8 cellular contexts compared by ENCODE assay signal in genomic region chr5:40755093-40755406, GRCh38. TPM values are rescaled to one million over a fixed set of nuclear protein-coding genes. Genes with fewer than 3 reads are reported as not detected.
DNase-seq lines count a peak whose midpoint lies in the region; ATAC-seq, FAIRE-seq and TF ChIP-seq lines count a peak whose summit lies in the region.

No MANE protein-coding gene starts in this region.

- H2AFZ ChIP-seq in H1 (ENCODE audit: low read length) (peak overlapping the region; percentile 96), mesenchymal stem cell (ENCODE audit: low read depth, low read length) (peak overlapping the region; percentile 66)

- H3K36me3 Mint-ChIP-seq in CD8-positive, alpha-beta T cell, result peaks cover 17% of the 10 kb centered on the region

- TF ChIP-seq RAD21 in H1 (IDR thresholded peaks at IDR 0.05 in 1 of 2, conservative IDR thresholded peaks at IDR 0.05 in 1 of 2; ENCODE audit: low read depth in 2 of 2, low read length in 2 of 2), result peak; percentile 53 to 63

- H3K36me3 ChIP-seq in CD8-positive, alpha-beta T cell (ENCODE audit: insufficient read depth, low read length), result no peaks in the 10 kb centered on the region
- H3K36me3 ChIP-seq in H1 (ENCODE audit: control insufficient read depth in 2 of 4, insufficient read depth in 4 of 4, low read length in 3 of 4) (no peaks in the 10 kb centered on the region; a peak in 1 of 8 replicates), mesenchymal stem cell (ENCODE audit: control insufficient read depth in 1 of 2, insufficient read depth in 2 of 2, low read depth in 1 of 2, low read length in 2 of 2) (peaks cover 7 to 25% of the 10 kb centered on the region in 2 experiments)

- TF ChIP-seq CTCF in CD8-positive, alpha-beta T cell (IDR thresholded peaks at IDR 0.05), result peak; percentile 37
- TF ChIP-seq CTCF in H1 (IDR thresholded peaks at IDR 0.05; ENCODE audit: control extremely low read depth in 1 of 3, insufficient read depth in 1 of 3, low read depth in 1 of 3, low read length in 3 of 3), result peak; percentile 35 to 66 (median 64)

- H3K9ac ChIP-seq in H1 (replicated peaks in 1 of 4; ENCODE audit: extremely low read depth in 1 of 4, low read depth in 3 of 4, low read length in 3 of 4) (peak overlapping the region; percentile 54 to 72 (median 64)), mesenchymal stem cell (ENCODE audit: low read length) (peak overlapping the region; percentile 99)

- peaks cover 0 to 16% of the 10 kb centered on the region in 2 experiments; a peak in 2 of 4 replicates for H3K79me2 ChIP-seq in H1 (ENCODE audit: control insufficient read depth in 1 of 2, insufficient read depth in 2 of 2, low read length in 2 of 2)

- H3K4ac ChIP-seq in H1 (replicated peaks; ENCODE audit: insufficient read length, low read depth, low read length), result no peak overlapping the region
- H3K4ac ChIP-seq in mesenchymal stem cell (ENCODE audit: low read depth in 1 of 2, low read length in 2 of 2), result peak overlapping the region in 1 of 2 experiments; percentile 65

- no peaks in the 10 kb centered on the region for H3K9me3 Mint-ChIP-seq in CD8-positive, alpha-beta T cell

- peak; percentile 42 to 69 (median 63) for DNase-seq in CD8-positive, alpha-beta T cell
- DNase-seq in NCI-H748 (lab: John Stamatoyannopoulos, UW; ENCODE audit: unreplicated experiment) (peak; percentile 90), H1 (ENCODE audit: low read depth in 1 of 2, low spot score in 2 of 2) (no peak), mesenchymal stem cell (peak; percentile 88)
- peak; percentile 66 to 75 for DNase-seq in activated CD4-positive, alpha-beta T cell treated with anti-CD3 and anti-CD28 coated beads, Interleukin-2, amount 50 U/mL, for 48 hours
- DNase-seq in stimulated activated CD8-positive, alpha-beta memory T cell treated with anti-CD3 and anti-CD28 coated beads, Interleukin-15, amount 100 ng/mL, for 1 hour (ENCODE audit: low read depth), result peak; percentile 27

- H3K9me3 ChIP-seq in CD8-positive, alpha-beta T cell (ENCODE audit: low read length), result no peaks in the 10 kb centered on the region
- H3K9me3 ChIP-seq in H1 (ENCODE audit: insufficient read depth in 2 of 2, low read depth in 1 of 2, low read length in 1 of 2) (no peaks in the 10 kb centered on the region), mesenchymal stem cell (ENCODE audit: control insufficient read depth, low read length) (no peaks in the 10 kb centered on the region)

- H2BK5ac ChIP-seq in H1 (ENCODE audit: low read depth, low read length) (no peak overlapping the region), mesenchymal stem cell (ENCODE audit: low read depth, low read length, poor library complexity, severe bottlenecking) (peak overlapping the region; percentile 35)

- CTCF ChIA-PET in CD8-positive, alpha-beta T cell (lab: Charles Lee), result interaction anchor here (0.9 to 2.1 kb wide), 3 partner anchors 22 to 81 kb away, joined by 3 to 7 read pairs (median 3); no protein-coding TSS in a partner anchor
- CTCF ChIA-PET in H1 (lab: Charles Lee; ENCODE audit: partially characterized antibody), result interaction anchor here (1.0 to 1.3 kb wide), 2 partner anchors 19 to 78 kb away, joined by 3 to 4 read pairs; no protein-coding TSS in a partner anchor

- H3K4me1 ChIP-seq in CD8-positive, alpha-beta T cell (ENCODE audit: insufficient read depth, low read length), result peaks cover 18% of the 10 kb centered on the region
- H3K4me1 ChIP-seq in H1 (replicated peaks in 1 of 4; ENCODE audit: control insufficient read depth in 3 of 4, insufficient read depth in 4 of 4, low read length in 3 of 4) (no peaks in the 10 kb centered on the region), mesenchymal stem cell (ENCODE audit: control insufficient read depth, insufficient read depth, low read depth, low read length) (no peaks in the 10 kb centered on the region)

- 1% methylated on average over 11 of the region's 11 CpGs; no CpG with 5 or more reads in 1 of the 2 experiments for WGBS in H1 (ENCODE audit: extremely low coverage in 1 of 2, insufficient coverage in 1 of 2, insufficient read length in 1 of 2, insufficient replicate concordance in 2 of 2, low coverage in 1 of 2, low lambda C conversion rate in 2 of 2, missing lambda C conversion rate in 1 of 2), 2 experiments
- WGBS in mesenchymal stem cell, result 0% methylated on average over 4 of the region's 11 CpGs

- H3K56ac ChIP-seq in H1 (replicated peaks; ENCODE audit: insufficient read length, low read depth, low read length), result no peak overlapping the region

- FAIRE-seq in H1 (lab: Jason Lieb, UNC), result peak; percentile 84

- peaks cover 28% of the 10 kb centered on the region for H3K4me1 Mint-ChIP-seq in CD8-positive, alpha-beta T cell (ENCODE audit: low read depth)

- no peak for TF ChIP-seq EP300 in H1 (IDR thresholded peaks at IDR 0.05; ENCODE audit: borderline replicate concordance in 1 of 2, low read depth in 2 of 2, low read length in 2 of 2)

- H3K4me3 Mint-ChIP-seq in CD8-positive, alpha-beta T cell, result no peak overlapping the region

- H3K14ac ChIP-seq in H1 (ENCODE audit: insufficient read length) (no peak overlapping the region), mesenchymal stem cell (ENCODE audit: low read length in 2 of 2) (no peak overlapping the region)

- 0 out of 3 replicates have a peak, but pooled peaks of 1 of the 2 experiments have one; percentile 26 for TF ChIP-seq POLR2A in H1 (IDR thresholded peaks at IDR 0.05; ENCODE audit: control extremely low read depth in 1 of 2, low read depth in 2 of 2, low read length in 2 of 2)

- no peaks in the 10 kb centered on the region for H3K27me3 ChIP-seq in CD8-positive, alpha-beta T cell (ENCODE audit: insufficient read depth, low read length)
- H3K27me3 ChIP-seq in H1 (replicated peaks in 1 of 4; ENCODE audit: control insufficient read depth in 3 of 4, extremely low read depth in 1 of 4, insufficient read depth in 3 of 4, low read length in 3 of 4) (peaks cover 0 to 3% (median 0%) of the 10 kb centered on the region in 4 experiments; a peak in 1 of 7 replicates), mesenchymal stem cell (ENCODE audit: control insufficient read depth in 1 of 2, insufficient read depth in 1 of 2, low read length in 2 of 2) (no peaks in the 10 kb centered on the region)

- H2AK5ac ChIP-seq in H1 (ENCODE audit: low read depth, low read length), result no peak overlapping the region
- no peak overlapping the region for H2AK5ac ChIP-seq in mesenchymal stem cell (ENCODE audit: low read length, severe bottlenecking)

- H3K18ac ChIP-seq in H1 (ENCODE audit: extremely low read depth, low read length) (0 out of 2 replicates have a peak overlapping the region, but pooled peaks have one; percentile 1), mesenchymal stem cell (ENCODE audit: low read depth in 1 of 2, low read length in 2 of 2) (peak overlapping the region; percentile 71 to 89)

- no peak overlapping the region for H2BK12ac ChIP-seq in H1 (ENCODE audit: low read depth, low read length)
- no peak overlapping the region for H2BK12ac ChIP-seq in mesenchymal stem cell (ENCODE audit: low read length in 2 of 2)

- peak; percentile 65 for ATAC-seq in CD8-positive, alpha-beta T cell
- peak; percentile 73 for ATAC-seq in GM19397 (IDR thresholded peaks at IDR 0.05; ENCODE audit: unreplicated experiment)
- peak; percentile 68 for ATAC-seq in HG03558 (IDR thresholded peaks at IDR 0.05; ENCODE audit: extremely low read depth, unreplicated experiment)

- H3K4me2 ChIP-seq in H1 (ENCODE audit: insufficient read depth in 1 of 2, low read depth in 2 of 2, low read length in 2 of 2) (peak overlapping the region; percentile 65 to 73), mesenchymal stem cell (ENCODE audit: low read length, poor library complexity, severe bottlenecking) (peak overlapping the region; percentile 86)

- peak overlapping the region; percentile 79 for H3K27ac ChIP-seq in CD8-positive, alpha-beta T cell (ENCODE audit: low read depth, low read length)
- H3K27ac ChIP-seq in H1 (ENCODE audit: low read depth, low read length) (no peak overlapping the region), mesenchymal stem cell (ENCODE audit: low read length, poor library complexity, severe bottlenecking) (peak overlapping the region; percentile 78)

- no peak overlapping the region for H2BK20ac ChIP-seq in H1 (ENCODE audit: low read length)

- no peak overlapping the region for H4K5ac ChIP-seq in H1 (ENCODE audit: insufficient read length, low read depth, low read length)

- no peak overlapping the region for H3K23ac ChIP-seq in H1 (ENCODE audit: insufficient read length)
- no peak overlapping the region for H3K23ac ChIP-seq in mesenchymal stem cell (ENCODE audit: low read length in 2 of 2)

- H4K91ac ChIP-seq in H1 (replicated peaks; ENCODE audit: insufficient read length, low read length) (no peak overlapping the region), mesenchymal stem cell (ENCODE audit: low read length) (no peak overlapping the region)

- H2BK15ac ChIP-seq in H1 (ENCODE audit: low read length) (no peak overlapping the region), mesenchymal stem cell (ENCODE audit: low read depth, poor library complexity, severe bottlenecking) (no peak overlapping the region)

- H4K20me1 ChIP-seq in H1 (replicated peaks in 1 of 2; ENCODE audit: control insufficient read depth in 1 of 2, insufficient read depth in 2 of 2, low read length in 2 of 2), result no peaks in the 10 kb centered on the region

- H3K23me2 ChIP-seq in H1 (ENCODE audit: low read depth, low read length), result no peaks in the 10 kb centered on the region; the same call in 1 of the 2 replicates

- H3K27ac Mint-ChIP-seq in CD8-positive, alpha-beta T cell, result no peak overlapping the region

- peak overlapping the region; percentile 93 for H3K4me3 ChIP-seq in CD8-positive, alpha-beta T cell (ENCODE audit: low read depth, low read length)
- H3K4me3 ChIP-seq in H1 (ENCODE audit: extremely low read depth in 1 of 4, insufficient read depth in 2 of 4, low read depth in 3 of 4, low read length in 4 of 4) (peak overlapping the region; percentile 74 to 96 (median 88)), mesenchymal stem cell (ENCODE audit: insufficient read depth in 1 of 2, low read depth in 1 of 2, low read length in 2 of 2) (peak overlapping the region; percentile 92 to 97)

- intact Hi-C loops in CD8-positive, alpha-beta T cell (cut with DNase I, micrococcal nuclease), result loop anchor here (1.0 to 10.0 kb wide), 7 partner anchors 43 to 1680 kb away; partner anchors contain the start of genes PRKAA1 (in 1 of the 2), RICTOR (in 1 of the 2) and RPL37 (in 1 of the 2)

- POLR2A ChIA-PET in CD8-positive, alpha-beta T cell (lab: Charles Lee), result interaction anchor here (1.7 kb wide), 2 partner anchors 43 to 78 kb away, joined by 3 to 7 read pairs; partner anchors contain the start of gene PRKAA1
- POLR2A ChIA-PET in H1 (lab: Charles Lee; ENCODE audit: partially characterized antibody), result interaction anchor here (1.0 to 1.2 kb wide), 2 partner anchors 70 to 77 kb away, joined by 3 read pairs; no protein-coding TSS in a partner anchor

- H4K8ac ChIP-seq in H1 (ENCODE audit: extremely low read depth, insufficient read depth, low read length) (no peak overlapping the region), mesenchymal stem cell (ENCODE audit: low read length) (no peak overlapping the region)

- H3K27me3 Mint-ChIP-seq in CD8-positive, alpha-beta T cell (ENCODE audit: low read depth), result no peaks in the 10 kb centered on the region

- no peak overlapping the region for H2BK120ac ChIP-seq in H1 (replicated peaks; ENCODE audit: low read depth, low read length)
- peak overlapping the region; percentile 68 for H2BK120ac ChIP-seq in mesenchymal stem cell (ENCODE audit: low read depth, low read length)

- H3K79me1 ChIP-seq in H1 (ENCODE audit: low read depth, low read length), result no peaks in the 10 kb centered on the region; the same call in 1 of the 2 replicates
- peaks cover 8% of the 10 kb centered on the region for H3K79me1 ChIP-seq in mesenchymal stem cell (replicated peaks; ENCODE audit: low read length, poor library complexity, severe bottlenecking)

RNA-seq across cellular contexts. Expression of gene TTC33, which starts 0.7 kb away (rescaled TPM):
- total RNA-seq in CD8-positive, alpha-beta T cell, result 1 to 10 TPM; 6.7 to 7.1 TPM
- total RNA-seq in H1 (2021; fragmentation: NEBNext Ultra II Directional; extraction: Animal tissue kit (Norgen Biotek cat#: 25700)), result 12.0 and 12.6 TPM in 2 replicates
- polyA plus RNA-seq in H1 (2011; rRNA removed), result 0.55 and 1.2 TPM in 2 replicates
- 2.1 TPM for polyA plus RNA-seq in H1 (2011; cell fraction: cytosol; rRNA removed)
- 0.71 TPM for polyA plus RNA-seq in H1 (2011; cell fraction: nucleus; rRNA removed)
- polyA plus RNA-seq in H1 (2012, experiment 1 of 2), result 5.6 to 10.4 TPM (median 7.0 TPM) in 4 replicates
- 0.84 TPM for polyA plus RNA-seq in H1 (2012, experiment 2 of 2)
- polyA plus RNA-seq in H1 (2013, experiment 1 of 2), result 4.3 TPM
- 4.6 TPM for polyA plus RNA-seq in H1 (2013, experiment 2 of 2)
- polyA minus RNA-seq in H1 (2011; rRNA and poly(A)+ RNA removed), result 3.5 and 4.8 TPM in 2 replicates
- polyA minus RNA-seq in H1 (2011; cell fraction: cytosol; rRNA and poly(A)+ RNA removed), result 2.6 TPM
- polyA minus RNA-seq in H1 (2011; cell fraction: nucleus; rRNA and poly(A)+ RNA removed), result 3.8 TPM
- polyA plus RNA-seq in mesenchymal stem cell (2013, experiment 1 of 2), result 6.4 TPM
- 6.5 TPM for polyA plus RNA-seq in mesenchymal stem cell (2013, experiment 2 of 2)

RNA-seq across cellular contexts. Expression of gene PRKAA1, which starts 43.1 kb away (rescaled TPM):
- 100 to 1,000 TPM; 113 to 114 TPM for total RNA-seq in CD8-positive, alpha-beta T cell
- 30.3 and 33.1 TPM in 2 replicates for total RNA-seq in H1 (2021; fragmentation: NEBNext Ultra II Directional; extraction: Animal tissue kit (Norgen Biotek cat#: 25700))
- polyA plus RNA-seq in H1 (2011; rRNA removed), result 9.2 and 10.4 TPM in 2 replicates
- polyA plus RNA-seq in H1 (2011; cell fraction: cytosol; rRNA removed), result 12.6 TPM
- polyA plus RNA-seq in H1 (2011; cell fraction: nucleus; rRNA removed), result 12.5 TPM
- polyA plus RNA-seq in H1 (2012, experiment 1 of 2), result 16.8 to 32.6 TPM (median 21.3 TPM) in 4 replicates
- 1.9 TPM for polyA plus RNA-seq in H1 (2012, experiment 2 of 2)
- 24.1 TPM for polyA plus RNA-seq in H1 (2013, experiment 1 of 2)
- 24.0 TPM for polyA plus RNA-seq in H1 (2013, experiment 2 of 2)
- polyA minus RNA-seq in H1 (2011; rRNA and poly(A)+ RNA removed), result 13.5 and 24.9 TPM in 2 replicates
- 16.7 TPM for polyA minus RNA-seq in H1 (2011; cell fraction: cytosol; rRNA and poly(A)+ RNA removed)
- polyA minus RNA-seq in H1 (2011; cell fraction: nucleus; rRNA and poly(A)+ RNA removed), result 29.1 TPM
- 64.0 TPM for polyA plus RNA-seq in mesenchymal stem cell (2013, experiment 1 of 2)
- polyA plus RNA-seq in mesenchymal stem cell (2013, experiment 2 of 2), result 64.5 TPM

Comparison
In these comparisons a context has a peak if more than half of its experiments do, and no peak if none do; other contexts are left out.
1. DNase-seq: peak in CD8-positive, alpha-beta T cell (7 of 7), NCI-H748 (single experiment), activated CD4-positive, alpha-beta T cell treated with anti-CD3 and anti-CD28 coated beads, Interleukin-2, amount 50 U/mL, for 48 hours (2 of 2), mesenchymal stem cell (single experiment) and stimulated activated CD8-positive, alpha-beta memory T cell treated with anti-CD3 and anti-CD28 coated beads, Interleukin-15, amount 100 ng/mL, for 1 hour (single experiment); none in H1 (0 of 2).
2. Peak in every context shown above with its lines, with median percentiles within 50 percentile points of each other: ATAC-seq and H3K4me3 ChIP-seq.